ENCODE assay signal across 1 cellular context in the genomic region with DNA sequence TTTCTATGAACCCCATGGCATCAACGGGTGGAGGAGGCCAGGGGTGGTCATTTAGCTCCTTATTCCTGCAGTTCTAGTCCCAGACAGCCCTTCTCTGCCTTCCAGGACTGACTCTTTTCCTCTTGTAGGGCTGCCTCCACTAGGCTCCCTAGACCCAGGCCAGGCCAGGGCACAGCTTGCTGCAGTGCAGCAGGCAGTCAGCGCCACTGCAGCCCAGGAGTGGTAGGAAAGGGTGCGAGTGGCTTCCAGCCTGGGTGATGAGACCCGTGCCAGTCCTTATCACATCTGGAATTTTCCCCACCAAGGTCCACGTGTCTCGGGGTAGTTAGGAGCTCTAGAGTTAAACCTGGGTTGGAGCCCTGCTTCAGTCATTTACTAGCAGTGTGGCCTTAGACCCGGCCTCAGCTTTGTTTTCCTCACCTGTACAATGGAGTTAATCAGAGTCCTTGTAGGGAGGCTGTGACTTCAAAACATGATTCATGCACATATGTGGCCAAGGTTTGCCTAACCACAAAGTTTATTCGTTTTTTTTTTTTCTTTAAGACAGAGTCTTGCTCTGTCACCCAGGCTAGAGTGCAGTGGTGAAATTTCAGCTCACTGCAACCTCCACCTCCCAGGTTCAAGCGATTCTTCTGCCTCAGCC.
TF ChIP-seq lines count a peak whose summit lies in the region.

No MANE protein-coding gene starts in this region.

TF ChIP-seq in endothelial cell of umbilical vein, 7 proteins besides CTCF, POLR2A, EP300 and RAD21 (continued from another document):
- TF ChIP-seq JUN (IDR thresholded peaks at IDR 0.05; ENCODE audit: borderline replicate concordance, insufficient read depth, insufficient read length, low read depth) (no peak), GATA2 (IDR thresholded peaks at IDR 0.05; ENCODE audit: insufficient read depth, insufficient read length, low read depth, low read length) (no peak), EZH2 (IDR thresholded peaks at IDR 0.05; ENCODE audit: borderline replicate concordance, low read depth, low read length, severe bottlenecking) (no peak), FOS (IDR thresholded peaks at IDR 0.05; ENCODE audit: borderline replicate concordance, insufficient read depth, low read length) (no peak), POLR2AphosphoS5 (IDR thresholded peaks at IDR 0.05; ENCODE audit: insufficient read depth, low read depth, low read length) (no peak)
- TF ChIP-seq, protein P1, sequence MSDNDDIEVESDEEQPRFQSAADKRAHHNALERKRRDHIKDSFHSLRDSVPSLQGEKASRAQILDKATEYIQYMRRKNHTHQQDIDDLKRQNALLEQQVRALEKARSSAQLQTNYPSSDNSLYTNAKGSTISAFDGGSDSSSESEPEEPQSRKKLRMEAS (IDR thresholded peaks at IDR 0.05; ENCODE audit: insufficient read depth, insufficient read length) = no peak
